In genomic region chr5:143200781-143201398, GRCh38 we compare ENCODE assay signal across 10 cellular contexts.
DNase-seq lines count a peak whose midpoint lies in the region; ATAC-seq, FAIRE-seq and TF ChIP-seq lines count a peak whose summit lies in the region.
"Had no signal": no experiment of that assay in that cellular context is flagged by ENCODE, and none has a peak within 500 bp of the region (broad histone marks: within the 10 kb centered on the region; RNA-seq: fewer than 3 reads in every experiment).

No MANE protein-coding gene starts in this region.

- TF ChIP-seq CTCF in bronchial epithelial cell (IDR thresholded peaks at IDR 0.05; ENCODE audit: insufficient read depth, low read length, severe bottlenecking) = no peak
- no peak for TF ChIP-seq CTCF in mesothelial cell of epicardium (IDR thresholded peaks at IDR 0.05; ENCODE audit: unreplicated experiment)

- no peaks in the 10 kb centered on the region for H3K27me3 Mint-ChIP-seq in natural killer cell treated with Interleukin-12 subunit alpha and Interleukin-12 subunit beta and Interleukin-15 and Interleukin-18, amount 100 ng/mL, for 72 hours
- no peaks in the 10 kb centered on the region for H3K27me3 Mint-ChIP-seq in mesothelial cell of epicardium (ENCODE audit: low read depth)
- H3K27me3 Mint-ChIP-seq: T-helper 17 cell had no signal

- H3K27ac Mint-ChIP-seq in natural killer cell treated with Interleukin-12 subunit alpha and Interleukin-12 subunit beta and Interleukin-15 and Interleukin-18, amount 100 ng/mL, for 72 hours = peak overlapping the region; percentile 54 to 81
- no peak overlapping the region for H3K27ac Mint-ChIP-seq in mesothelial cell of epicardium
- H3K27ac Mint-ChIP-seq: T-helper 17 cell had no signal

- no peak overlapping the region for H3K4me3 ChIP-seq in bronchial epithelial cell (ENCODE audit: low read depth, low read length)

- peaks cover 64 to 74% of the 10 kb centered on the region in 2 donors for H3K4me1 Mint-ChIP-seq in natural killer cell treated with Interleukin-12 subunit alpha and Interleukin-12 subunit beta and Interleukin-15 and Interleukin-18, amount 100 ng/mL, for 72 hours (ENCODE audit: low read depth in 2 of 2)
- peaks cover 1% of the 10 kb centered on the region for H3K4me1 Mint-ChIP-seq in mesothelial cell of epicardium

- peak; percentile 89 for FAIRE-seq in bronchial epithelial cell (lab: Jason Lieb, UNC)

- peaks cover 6% of the 10 kb centered on the region for H3K9me3 Mint-ChIP-seq in natural killer cell treated with Interleukin-12 subunit alpha and Interleukin-12 subunit beta and Interleukin-15 and Interleukin-18, amount 100 ng/mL, for 72 hours
- peaks cover 24% of the 10 kb centered on the region for H3K9me3 Mint-ChIP-seq in mesothelial cell of epicardium

- ATAC-seq in GM18498 (IDR thresholded peaks at IDR 0.05; ENCODE audit: unreplicated experiment) (peak; percentile 60), GM18867 (IDR thresholded peaks at IDR 0.05; ENCODE audit: unreplicated experiment) (no peak)
- ATAC-seq in natural killer cell treated with Interleukin-12 subunit alpha and Interleukin-12 subunit beta and Interleukin-15 and Interleukin-18, amount 100 ng/mL, for 72 hours = peak; percentile 92 to 94
- ATAC-seq: T-helper 17 cell had no signal

- no peaks in the 10 kb centered on the region for H3K36me3 ChIP-seq in bronchial epithelial cell (ENCODE audit: control insufficient read depth, insufficient read depth, low read length)

- DNase-seq in NCI-H1105 treated with DMSO at 0.1 percent for 48 hours (lab: John Stamatoyannopoulos, UW) (peak; percentile 74), bronchial epithelial cell (ENCODE audit: low read depth) (peak; percentile 96), HuH-7.5 (ENCODE audit: low spot score) (no peak), mesothelial cell of epicardium (ENCODE audit: low spot score in 2 of 2, unreplicated experiment in 2 of 2) (no peak)
- peak; percentile 69 for DNase-seq in natural killer cell treated with Interleukin-12 subunit alpha and Interleukin-12 subunit beta and Interleukin-15 and Interleukin-18, amount 100 ng/mL, for 72 hours (ENCODE audit: low spot score)
- no peak for DNase-seq in activated CD4-positive, alpha-beta T cell treated with anti-CD3 and anti-CD28 coated beads for 4 hours
- DNase-seq: caudate nucleus, T-helper 17 cell had no signal

- no peaks in the 10 kb centered on the region for H3K27me3 ChIP-seq in bronchial epithelial cell (ENCODE audit: control insufficient read depth, insufficient read depth, low read length)

- H3K36me3 Mint-ChIP-seq in natural killer cell treated with Interleukin-12 subunit alpha and Interleukin-12 subunit beta and Interleukin-15 and Interleukin-18, amount 100 ng/mL, for 72 hours = peaks cover 30% of the 10 kb centered on the region
- peaks cover 13% of the 10 kb centered on the region for H3K36me3 Mint-ChIP-seq in mesothelial cell of epicardium

- H3K4me3 Mint-ChIP-seq in natural killer cell treated with Interleukin-12 subunit alpha and Interleukin-12 subunit beta and Interleukin-15 and Interleukin-18, amount 100 ng/mL, for 72 hours = peak overlapping the region; percentile 59
- no peak overlapping the region for H3K4me3 Mint-ChIP-seq in mesothelial cell of epicardium
- H3K4me3 Mint-ChIP-seq: T-helper 17 cell had no signal

Comparison
In these comparisons a context has a peak if more than half of its experiments do, and no peak if none do; other contexts are left out.
1. DNase-seq: peak in NCI-H1105 treated with DMSO at 0.1 percent for 48 hours (single experiment), bronchial epithelial cell (single experiment) and natural killer cell treated with Interleukin-12 subunit alpha and Interleukin-12 subunit beta and Interleukin-15 and Interleukin-18, amount 100 ng/mL, for 72 hours (single experiment); none in HuH-7.5 (single experiment), activated CD4-positive, alpha-beta T cell treated with anti-CD3 and anti-CD28 coated beads for 4 hours (0 of 2) and mesothelial cell of epicardium (0 of 2).